In genomic region chr22:50293441-50294318, GRCh38 we compare ENCODE assay signal across 9 cellular contexts. TPM values are rescaled to one million over a fixed set of nuclear protein-coding genes. Genes with fewer than 3 reads are reported as not detected.
DNase-seq lines count a peak whose midpoint lies in the region; ATAC-seq and TF ChIP-seq lines count a peak whose summit lies in the region.
"Had no signal": no experiment of that assay in that cellular context is flagged by ENCODE, and none has a peak within 500 bp of the region (broad histone marks: within the 10 kb centered on the region; RNA-seq: fewer than 3 reads in every experiment).

No MANE protein-coding gene starts in this region.

- DNase-seq in Daoy (ENCODE audit: low read depth), result peak; percentile 83
- DNase-seq in SJSA1 (ENCODE audit: low read depth in 1 of 2, low spot score in 2 of 2), result peak; percentile 72 to 94
- no peak for DNase-seq in esophagus squamous epithelium (lab: John Stamatoyannopoulos, UW)
- no peak for DNase-seq in naive thymus-derived CD4-positive, alpha-beta T cell
- no peak for DNase-seq in globus pallidus (ENCODE audit: low spot score)

- H3K27ac ChIP-seq in SJSA1 (peak overlapping the region; percentile 90), esophagus squamous epithelium (peak overlapping the region; percentile 86 to 97 (median 90))
- no peak overlapping the region for H3K27ac ChIP-seq in naive thymus-derived CD4-positive, alpha-beta T cell (ENCODE audit: low read depth, low read length)
- H3K27ac ChIP-seq: HL-60 had no signal

- H3K27ac Mint-ChIP-seq in naive thymus-derived CD4-positive, alpha-beta T cell, result no peak overlapping the region

- CTCF ChIA-PET in naive thymus-derived CD4-positive, alpha-beta T cell (lab: Charles Lee), result no interaction called here

- H3K4me3 Mint-ChIP-seq in naive thymus-derived CD4-positive, alpha-beta T cell, result peak overlapping the region in 2 of 10 donors; percentile 33 to 45

- POLR2A ChIA-PET in naive thymus-derived CD4-positive, alpha-beta T cell (lab: Charles Lee), result no interaction called here

- TF ChIP-seq POLR2A in esophagus squamous epithelium (IDR thresholded peaks at IDR 0.05), result no peak

- WGBS in esophagus squamous epithelium, 2 donors, result no CpG with 5 or more reads among the region's 42 CpGs

- peak; percentile 24 for ATAC-seq in naive thymus-derived CD4-positive, alpha-beta T cell
- ATAC-seq in HG03378 (IDR thresholded peaks at IDR 0.05; ENCODE audit: unreplicated experiment) (no peak), HG02970 (IDR thresholded peaks at IDR 0.05; ENCODE audit: low FRiP score, unreplicated experiment) (no peak), HG03097 (IDR thresholded peaks at IDR 0.05; ENCODE audit: low FRiP score, unreplicated experiment) (no peak)

- H3K9me3 Mint-ChIP-seq in naive thymus-derived CD4-positive, alpha-beta T cell, result no peaks in the 10 kb centered on the region

- H3K27me3 ChIP-seq in SJSA1 (replicated peaks) (no peaks in the 10 kb centered on the region), esophagus squamous epithelium (no peaks in the 10 kb centered on the region)
- H3K27me3 ChIP-seq in naive thymus-derived CD4-positive, alpha-beta T cell (ENCODE audit: control insufficient read depth in 2 of 2, insufficient read depth in 2 of 2, low read length in 2 of 2), result no peaks in the 10 kb centered on the region

- peak in 2 of 6 experiments; percentile 16 to 27 for TF ChIP-seq CTCF in esophagus squamous epithelium (IDR thresholded peaks at IDR 0.05)

- intact Hi-C loops in esophagus squamous epithelium (cut with DNase I), result no loop called here
- intact Hi-C loops in naive thymus-derived CD4-positive, alpha-beta T cell (cut with micrococcal nuclease), result no loop called here

- H3K36me3 Mint-ChIP-seq in naive thymus-derived CD4-positive, alpha-beta T cell, result no peaks in the 10 kb centered on the region

- H3K4me1 Mint-ChIP-seq in naive thymus-derived CD4-positive, alpha-beta T cell, result peaks cover 0 to 8% (median 6%) of the 10 kb centered on the region in 7 donors

- no peaks in the 10 kb centered on the region for H3K9me3 ChIP-seq in SJSA1 (replicated peaks)
- no peaks in the 10 kb centered on the region for H3K9me3 ChIP-seq in esophagus squamous epithelium
- no peaks in the 10 kb centered on the region for H3K9me3 ChIP-seq in naive thymus-derived CD4-positive, alpha-beta T cell (ENCODE audit: control insufficient read depth in 2 of 3, low read length in 3 of 3)

- peaks cover 33% of the 10 kb centered on the region for H3K4me1 ChIP-seq in SJSA1 (replicated peaks)
- H3K4me1 ChIP-seq in esophagus squamous epithelium, result peaks cover 50 to 99% (median 55%) of the 10 kb centered on the region in 3 donors
- H3K4me1 ChIP-seq in naive thymus-derived CD4-positive, alpha-beta T cell (ENCODE audit: control insufficient read depth in 2 of 2, insufficient read depth in 2 of 2, low read length in 2 of 2), result peaks cover 0 to 4% of the 10 kb centered on the region in 2 donors

- H3K4me3 ChIP-seq in SJSA1, result peak overlapping the region; percentile 39
- peak overlapping the region; percentile 6 to 58 (median 36) for H3K4me3 ChIP-seq in esophagus squamous epithelium
- no peak overlapping the region for H3K4me3 ChIP-seq in naive thymus-derived CD4-positive, alpha-beta T cell (ENCODE audit: low read length)

- H3K36me3 ChIP-seq in SJSA1 (peaks cover 55% of the 10 kb centered on the region), esophagus squamous epithelium (peaks cover 16 to 49% (median 18%) of the 10 kb centered on the region in 3 donors)
- H3K36me3 ChIP-seq in naive thymus-derived CD4-positive, alpha-beta T cell (ENCODE audit: control insufficient read depth in 2 of 3, insufficient read depth in 3 of 3, low read length in 3 of 3), result no peaks in the 10 kb centered on the region

- peaks cover 6 to 34% (median 24%) of the 10 kb centered on the region in 5 donors for H3K27me3 Mint-ChIP-seq in naive thymus-derived CD4-positive, alpha-beta T cell

RNA-seq across cellular contexts. Expression of gene PLXNB2, which starts 13.8 kb away (rescaled TPM):
- total RNA-seq in Daoy (2014; rRNA removed; shearing (Covaris generic)), result 35.8 and 42.4 TPM in 2 replicates
- 45.9 and 61.7 TPM in 2 replicates for total RNA-seq in SJSA1 (2014; rRNA removed; shearing (Covaris generic))
- total RNA-seq in esophagus squamous epithelium, result 100 to 1,000 TPM in 3 of 4 donors, 10 to 100 TPM in 1; 80.9 to 231 (median 129) TPM
- total RNA-seq in naive thymus-derived CD4-positive, alpha-beta T cell, result 100 to 1,000 TPM in 1 of 5 experiments, 10 to 100 TPM in 2, 1 to 10 TPM in 2; 2.9 to 138 (median 12.6) TPM
- under 1 TPM; 0.05 to 0.32 TPM for polyA plus RNA-seq in naive thymus-derived CD4-positive, alpha-beta T cell

RNA-seq across cellular contexts. Expression of gene MAPK11, which starts 23.5 kb away (rescaled TPM):
- total RNA-seq in Daoy (2014; rRNA removed; shearing (Covaris generic)), result 1.3 and 4.8 TPM in 2 replicates
- 1.3 and 2.2 TPM in 2 replicates for total RNA-seq in SJSA1 (2014; rRNA removed; shearing (Covaris generic))
- total RNA-seq in esophagus squamous epithelium, result 1 to 10 TPM; 2.4 to 5.7 (median 3.5) TPM
- total RNA-seq in naive thymus-derived CD4-positive, alpha-beta T cell, result 10 to 100 TPM in 1 of 5 experiments, 1 to 10 TPM in 4; 1.3 to 22.9 (median 4.5) TPM
- under 1 TPM; 0.13 to 0.19 TPM for polyA plus RNA-seq in naive thymus-derived CD4-positive, alpha-beta T cell

RNA-seq across cellular contexts. Expression of gene MAPK12, which starts 32.2 kb away (rescaled TPM):
- total RNA-seq in Daoy (2014; rRNA removed; shearing (Covaris generic)), result 14.6 and 16.9 TPM in 2 replicates
- total RNA-seq in SJSA1 (2014; rRNA removed; shearing (Covaris generic)), result 1.9 and 4.8 TPM in 2 replicates
- total RNA-seq in esophagus squamous epithelium, result 1 to 10 TPM in 3 of 4 donors, under 1 TPM in 1; 0.19 to 6.9 (median 2.3) TPM
- 1 to 10 TPM; 1.7 to 6.2 (median 2.3) TPM for total RNA-seq in naive thymus-derived CD4-positive, alpha-beta T cell
- under 1 TPM in 1 of 2 donors, not detected in 1; 0.07 TPM for polyA plus RNA-seq in naive thymus-derived CD4-positive, alpha-beta T cell

RNA-seq across cellular contexts. Expression of gene DENND6B, which starts 33.1 kb away (rescaled TPM):
- total RNA-seq in Daoy (2014; rRNA removed; shearing (Covaris generic)), result 0.09 and 1.3 TPM in 2 replicates
- 0.06 and 0.47 TPM in 2 replicates for total RNA-seq in SJSA1 (2014; rRNA removed; shearing (Covaris generic))
- total RNA-seq in esophagus squamous epithelium, result 1 to 10 TPM in 3 of 4 donors, under 1 TPM in 1; 0.88 to 3.6 (median 2.9) TPM
- 1 to 10 TPM; 2.1 to 4.0 (median 2.8) TPM for total RNA-seq in naive thymus-derived CD4-positive, alpha-beta T cell
- under 1 TPM; 0.19 to 0.61 TPM for polyA plus RNA-seq in naive thymus-derived CD4-positive, alpha-beta T cell

RNA-seq across cellular contexts. Expression of gene HDAC10, which starts 42.6 kb away (rescaled TPM):
- 5.1 and 18.1 TPM in 2 replicates for total RNA-seq in Daoy (2014; rRNA removed; shearing (Covaris generic))
- 15.4 and 30.4 TPM in 2 replicates for total RNA-seq in SJSA1 (2014; rRNA removed; shearing (Covaris generic))
- 10 to 100 TPM; 18.2 to 46.3 (median 35.6) TPM for total RNA-seq in esophagus squamous epithelium
- total RNA-seq in naive thymus-derived CD4-positive, alpha-beta T cell, result 100 to 1,000 TPM in 3 of 5 experiments, 10 to 100 TPM in 2; 95.9 to 139 (median 105) TPM
- polyA plus RNA-seq in naive thymus-derived CD4-positive, alpha-beta T cell, result 1 to 10 TPM; 7.1 to 9.8 TPM

Comparison
In these comparisons a context has a peak if more than half of its experiments do, and no peak if none do; other contexts are left out.
1. DNase-seq: peak in Daoy (single experiment) and SJSA1 (2 of 2); none in esophagus squamous epithelium (single experiment), naive thymus-derived CD4-positive, alpha-beta T cell (0 of 9) and globus pallidus (single experiment).